Comparison of ENCODE assay signal across 1 cellular context in the genomic region with DNA sequence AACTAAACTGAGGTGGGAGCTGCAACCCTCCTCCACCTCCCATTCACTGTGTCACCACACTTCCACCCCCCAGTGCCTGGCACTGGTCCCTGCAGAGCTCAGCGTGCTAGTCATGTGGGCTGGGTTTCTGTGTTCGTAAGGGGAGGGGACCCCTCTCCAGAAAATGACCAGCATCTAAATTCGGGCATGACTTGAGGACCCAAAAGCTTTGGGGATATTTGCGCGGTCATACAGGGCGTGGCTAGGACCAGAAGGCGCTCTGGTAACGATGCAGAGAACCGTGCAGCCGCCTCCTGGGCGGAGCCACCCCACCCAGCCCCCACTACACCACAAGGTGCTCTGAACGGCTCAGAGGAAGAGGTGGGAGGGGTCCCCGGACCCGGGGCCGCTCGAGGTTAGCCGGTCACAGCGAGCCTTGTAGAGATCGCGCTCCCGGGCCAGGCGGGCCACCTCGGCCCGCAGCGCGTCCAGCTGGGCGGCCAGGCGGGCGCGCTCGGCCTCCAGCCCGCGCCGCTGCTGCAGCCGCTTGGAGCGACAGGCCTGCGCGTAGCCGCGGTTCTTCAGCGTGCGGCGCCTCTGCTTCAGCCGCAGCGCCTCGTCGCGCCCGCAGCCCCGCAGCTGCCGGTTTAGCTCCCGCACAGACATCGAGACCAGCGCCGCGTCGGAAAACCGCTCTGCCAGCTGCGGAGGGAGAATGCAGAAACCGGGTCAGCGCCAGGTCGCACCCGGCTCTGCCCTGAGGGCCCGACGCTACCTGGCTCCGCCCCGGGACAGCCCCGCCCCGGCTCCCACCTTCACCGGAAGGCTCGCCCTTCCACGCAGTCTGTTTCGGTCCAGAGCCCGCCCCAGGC.
TF ChIP-seq lines count a peak whose summit lies in the region.

No MANE protein-coding gene starts in this region.

TF ChIP-seq in IMR-90, 13 proteins besides CTCF, POLR2A, EP300 and RAD21:
- TF ChIP-seq MXI1 (IDR thresholded peaks at IDR 0.05; ENCODE audit: borderline replicate concordance, low read depth, low read length) = no peak
- TF ChIP-seq RCOR1 (IDR thresholded peaks at IDR 0.05; ENCODE audit: insufficient replicate concordance, low read length) = no peak
- TF ChIP-seq SMC3 (IDR thresholded peaks at IDR 0.05; ENCODE audit: low read depth, low read length) = no peak
- no peak for TF ChIP-seq MAFK (IDR thresholded peaks at IDR 0.05; ENCODE audit: low read depth, low read length)
- no peak for TF ChIP-seq CHD1 (IDR thresholded peaks at IDR 0.05; ENCODE audit: low read depth, low read length)
- TF ChIP-seq, protein P1, sequence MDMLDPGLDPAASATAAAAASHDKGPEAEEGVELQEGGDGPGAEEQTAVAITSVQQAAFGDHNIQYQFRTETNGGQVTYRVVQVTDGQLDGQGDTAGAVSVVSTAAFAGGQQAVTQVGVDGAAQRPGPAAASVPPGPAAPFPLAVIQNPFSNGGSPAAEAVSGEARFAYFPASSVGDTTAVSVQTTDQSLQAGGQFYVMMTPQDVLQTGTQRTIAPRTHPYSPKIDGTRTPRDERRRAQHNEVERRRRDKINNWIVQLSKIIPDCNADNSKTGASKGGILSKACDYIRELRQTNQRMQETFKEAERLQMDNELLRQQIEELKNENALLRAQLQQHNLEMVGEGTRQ (IDR thresholded peaks at IDR 0.05; ENCODE audit: low read depth, low read length) = no peak
- TF ChIP-seq CEBPB (IDR thresholded peaks at IDR 0.05; ENCODE audit: low read depth, low read length) = no peak
- TF ChIP-seq NFE2L2 (IDR thresholded peaks at IDR 0.05; ENCODE audit: low read depth, low read length) = no peak
- TF ChIP-seq FOS (IDR thresholded peaks at IDR 0.05; ENCODE audit: low read depth, low read length) = no peak
- no peak for TF ChIP-seq MAZ (IDR thresholded peaks at IDR 0.05; ENCODE audit: borderline replicate concordance, low read depth, low read length)
- TF ChIP-seq, protein P2, sequence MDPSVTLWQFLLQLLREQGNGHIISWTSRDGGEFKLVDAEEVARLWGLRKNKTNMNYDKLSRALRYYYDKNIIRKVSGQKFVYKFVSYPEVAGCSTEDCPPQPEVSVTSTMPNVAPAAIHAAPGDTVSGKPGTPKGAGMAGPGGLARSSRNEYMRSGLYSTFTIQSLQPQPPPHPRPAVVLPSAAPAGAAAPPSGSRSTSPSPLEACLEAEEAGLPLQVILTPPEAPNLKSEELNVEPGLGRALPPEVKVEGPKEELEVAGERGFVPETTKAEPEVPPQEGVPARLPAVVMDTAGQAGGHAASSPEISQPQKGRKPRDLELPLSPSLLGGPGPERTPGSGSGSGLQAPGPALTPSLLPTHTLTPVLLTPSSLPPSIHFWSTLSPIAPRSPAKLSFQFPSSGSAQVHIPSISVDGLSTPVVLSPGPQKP (IDR thresholded peaks at IDR 0.05; ENCODE audit: borderline replicate concordance, low read depth, low read length) = no peak
